28 cellular contexts compared by ENCODE assay signal in the genomic region with DNA sequence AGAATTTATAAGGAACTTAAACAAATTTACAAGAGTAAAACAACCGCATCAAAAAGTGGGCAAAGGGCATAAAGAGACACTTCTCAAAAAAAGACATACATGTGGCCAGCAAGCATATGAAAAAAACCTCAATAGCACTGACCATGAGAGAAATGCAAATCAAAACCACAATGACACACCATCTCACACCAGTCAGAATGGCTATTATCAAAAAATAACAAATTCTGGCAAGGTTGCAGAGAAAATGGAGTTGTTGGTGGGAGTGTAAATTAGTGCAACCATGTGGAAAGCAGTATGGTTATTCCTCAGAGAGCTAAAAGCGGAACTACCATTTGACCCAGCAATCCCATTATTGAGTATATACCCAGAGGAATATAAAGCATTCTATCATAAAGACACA.
"Had no signal": no experiment of that assay in that cellular context is flagged by ENCODE, and none has a peak within 500 bp of the region (broad histone marks: within the 10 kb centered on the region; RNA-seq: fewer than 3 reads in every experiment).

No MANE protein-coding gene starts in this region.

- H3K36me3 Mint-ChIP-seq: naive thymus-derived CD8-positive, alpha-beta T cell; stimulated activated memory B cell treated with anti-CD40 and anti-IgM and Interleukin-4, amounts not matched to agents 10 μg/mL and 1 μg/mL and 100 μg/mL, for 72 hours; type B pancreatic cell had no signal

- H3K4me1 Mint-ChIP-seq: naive thymus-derived CD8-positive, alpha-beta T cell; nephron; neural progenitor cell; stimulated activated memory B cell treated with anti-CD40 and anti-IgM and Interleukin-4, amounts not matched to agents 10 μg/mL and 1 μg/mL and 100 μg/mL, for 72 hours; stimulated activated naive CD8-positive, alpha-beta T cell treated with anti-CD3 and anti-CD28 coated beads, Interleukin-15, amount 100 ng/mL, for 72 hours had no signal

- H3K4me1 ChIP-seq: left lung, lower lobe of right lung, neural progenitor cell, parathyroid adenoma, psoas muscle, right atrium auricular region, right lobe of liver, tibial nerve, uterus had no signal

- H3K27me3 ChIP-seq: left lung, neural progenitor cell, neutrophil, right atrium auricular region, right lobe of liver, tibial nerve, uterus had no signal

- H3K27ac ChIP-seq: left lung, lower lobe of right lung, neural progenitor cell, neutrophil, parathyroid adenoma, psoas muscle, right atrium auricular region, right lobe of liver, tibial nerve, uterus had no signal

- H3K79me2 ChIP-seq: parathyroid adenoma had no signal

- H3K9me3 ChIP-seq: lower lobe of right lung, neutrophil, psoas muscle, right atrium auricular region, right lobe of liver, uterus had no signal

- H3K4me3 ChIP-seq: left lung, lower lobe of right lung, neural progenitor cell, psoas muscle, right atrium auricular region, right lobe of liver, smooth muscle cell, tibial nerve, uterus had no signal

- H2AFZ ChIP-seq: neural progenitor cell, parathyroid adenoma had no signal

- H3K27ac Mint-ChIP-seq: naive thymus-derived CD8-positive, alpha-beta T cell; nephron; neural progenitor cell; stimulated activated memory B cell treated with anti-CD40 and anti-IgM and Interleukin-4, amounts not matched to agents 10 μg/mL and 1 μg/mL and 100 μg/mL, for 72 hours; stimulated activated naive CD8-positive, alpha-beta T cell treated with anti-CD3 and anti-CD28 coated beads, Interleukin-15, amount 100 ng/mL, for 72 hours; type B pancreatic cell had no signal

- H3K4me2 ChIP-seq: neural progenitor cell, smooth muscle cell had no signal

- H3K4me3 Mint-ChIP-seq: naive thymus-derived CD8-positive, alpha-beta T cell; nephron; neural progenitor cell; stimulated activated memory B cell treated with anti-CD40 and anti-IgM and Interleukin-4, amounts not matched to agents 10 μg/mL and 1 μg/mL and 100 μg/mL, for 72 hours; stimulated activated naive CD8-positive, alpha-beta T cell treated with anti-CD3 and anti-CD28 coated beads, Interleukin-15, amount 100 ng/mL, for 72 hours; type B pancreatic cell had no signal

- FAIRE-seq: keratinocyte had no signal

- ATAC-seq: left colon; left lung; lower lobe of right lung; naive thymus-derived CD8-positive, alpha-beta T cell; psoas muscle; right lobe of liver; stimulated activated memory B cell treated with anti-CD40 and anti-IgM and Interleukin-4, amounts not matched to agents 10 μg/mL and 1 μg/mL and 100 μg/mL, for 72 hours; stimulated activated naive CD8-positive, alpha-beta T cell treated with anti-CD3 and anti-CD28 coated beads, Interleukin-15, amount 100 ng/mL, for 72 hours had no signal

- H3K27me3 Mint-ChIP-seq: naive thymus-derived CD8-positive, alpha-beta T cell; stimulated activated memory B cell treated with anti-CD40 and anti-IgM and Interleukin-4, amounts not matched to agents 10 μg/mL and 1 μg/mL and 100 μg/mL, for 72 hours; stimulated activated naive CD8-positive, alpha-beta T cell treated with anti-CD3 and anti-CD28 coated beads, Interleukin-15, amount 100 ng/mL, for 72 hours; type B pancreatic cell had no signal

- DNase-seq: hippocampal formation; left colon; left lung; lower lobe of right lung; mammary epithelial cell; mesenchymal stem cell; naive thymus-derived CD8-positive, alpha-beta T cell; occipital lobe; psoas muscle; right lobe of liver; stimulated activated CD4-positive, alpha-beta T cell treated with anti-CD3 and anti-CD28 coated beads, Interleukin-1b, Interleukin-23, amount 100 ng/mL, for 48 hours; stimulated activated CD4-positive, alpha-beta T cell treated with anti-CD3 and anti-CD28 coated beads, Interleukin-2, amount 100 ng/mL, for 48 hours; stimulated activated CD4-positive, alpha-beta T cell treated with anti-CD3 and anti-CD28 coated beads, Interleukin-4, amount 100 ng/mL, for 4 hours; stimulated activated CD8-positive, alpha-beta memory T cell treated with anti-CD3 and anti-CD28 coated beads, Interleukin-4, amount 100 ng/mL, for 48 hours; stimulated activated naive CD4-positive, alpha-beta T cell treated with Interleukin-2 at 50 U/mL for 16 hours; stimulated activated naive CD8-positive, alpha-beta T cell treated with anti-CD3 and anti-CD28 coated beads, Interleukin-15, amount 100 ng/mL, for 72 hours; substantia nigra; uterus had no signal

- H3K9ac ChIP-seq: neural progenitor cell, parathyroid adenoma had no signal

- H3K36me3 ChIP-seq: left lung, lower lobe of right lung, neural progenitor cell, neutrophil, right atrium auricular region, right lobe of liver, tibial nerve, uterus had no signal
